ENCODE assay signal across 29 cellular contexts in the genomic region with DNA sequence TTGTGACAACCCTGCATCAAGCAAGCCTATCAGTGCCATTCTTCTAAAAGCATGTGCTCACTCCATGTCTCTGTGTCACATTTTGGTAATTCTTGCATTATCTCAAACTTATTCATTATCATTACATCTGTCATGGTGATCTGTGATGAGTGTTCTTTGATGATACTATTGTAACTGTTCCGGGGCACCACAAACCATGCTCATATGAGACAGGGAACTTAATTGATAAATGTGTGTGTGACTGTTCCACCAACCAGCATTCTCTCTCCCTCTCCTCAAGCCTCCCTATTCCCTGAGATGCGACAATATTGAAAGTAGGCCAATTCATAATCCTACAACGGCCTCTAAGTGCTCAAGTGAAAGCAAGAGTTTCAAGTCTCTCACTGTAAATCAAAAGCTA. TPM values are rescaled to one million over a fixed set of nuclear protein-coding genes. Genes with fewer than 3 reads are reported as not detected.
DNase-seq lines count a peak whose midpoint lies in the region; ATAC-seq, FAIRE-seq and TF ChIP-seq lines count a peak whose summit lies in the region.
"Had no signal": no experiment of that assay in that cellular context is flagged by ENCODE, and none has a peak within 500 bp of the region (broad histone marks: within the 10 kb centered on the region; RNA-seq: fewer than 3 reads in every experiment).

No MANE protein-coding gene starts in this region.

- peaks cover 10% of the 10 kb centered on the region for H3K36me3 Mint-ChIP-seq in WTC11

- no peak overlapping the region for H3K23ac ChIP-seq in H1 (ENCODE audit: insufficient read length)

- H4K8ac ChIP-seq in H1 (ENCODE audit: extremely low read depth, insufficient read depth, low read length): no peak overlapping the region

- H2BK5ac ChIP-seq in H1 (ENCODE audit: low read depth, low read length): no peak overlapping the region

- DNase-seq in activated CD4-positive, CD25-positive, alpha-beta regulatory T cell (lab: John Stamatoyannopoulos, UW): no peak
- DNase-seq in GM19239 (ENCODE audit: insufficient read length, low spot score) (no peak), WTC11 (ENCODE audit: low spot score) (no peak), H1 (ENCODE audit: low read depth in 1 of 2, low spot score in 2 of 2) (no peak), H54 (ENCODE audit: insufficient read length, low spot score) (no peak)
- DNase-seq: 8988T; ACHN; BE2C; CD8-positive, alpha-beta memory T cell; DMS 273 treated with DMSO at 0.1 percent for 48 hours; DMS79; EL; GDM1; H7; KG1; MG63; NCI-H1105 treated with DMSO at 0.1 percent for 48 hours; NCI-H146; NCI-H1930; NCI-H226; NCI-H510A; NCI-H69; SHP77 had no signal

- peaks cover 0 to 20% (median 2%) of the 10 kb centered on the region in 4 experiments; a peak in 4 of 7 replicates for H3K4me1 ChIP-seq in H1 (replicated peaks in 1 of 4; ENCODE audit: control insufficient read depth in 3 of 4, insufficient read depth in 4 of 4, low read length in 3 of 4)
- H3K4me1 ChIP-seq: BE2C had no signal

- H3K27me3 Mint-ChIP-seq in WTC11 (ENCODE audit: low read depth): no peaks in the 10 kb centered on the region
- H3K27me3 Mint-ChIP-seq: CD8-positive, alpha-beta memory T cell had no signal

- peak; percentile 35 to 48 for ATAC-seq in activated CD4-positive, CD25-positive, alpha-beta regulatory T cell treated with anti-CD3 and anti-CD28 coated beads, Interleukin-2, amount 50 U/mL, for 24 hours
- ATAC-seq in WTC11 (no peak), GM18520 (IDR thresholded peaks at IDR 0.05; ENCODE audit: unreplicated experiment) (no peak)
- ATAC-seq: GM12878, Panc1 had no signal

- no peak overlapping the region for H2BK20ac ChIP-seq in H1 (ENCODE audit: low read length)

- H2BK120ac ChIP-seq in H1 (replicated peaks; ENCODE audit: low read depth, low read length): no peak overlapping the region

- no peak for TF ChIP-seq POLR2A in H1 (IDR thresholded peaks at IDR 0.05; ENCODE audit: control extremely low read depth in 1 of 2, low read depth in 2 of 2, low read length in 2 of 2)
- TF ChIP-seq POLR2A in H54 (IDR thresholded peaks at IDR 0.05; ENCODE audit: low read depth, low read length): no peak

- H3K18ac ChIP-seq in H1 (ENCODE audit: extremely low read depth, low read length): no peak overlapping the region

- CTCF ChIA-PET in WTC11 (lab: Charles Lee) (interaction anchor here (1.9 kb wide), 1 partner anchor 69 kb away, joined by 6 read pairs; no protein-coding TSS in a partner anchor), H1 (lab: Charles Lee; ENCODE audit: partially characterized antibody) (interaction anchor here (1.1 to 2.2 kb wide), 3 partner anchors 16 to 60 kb away, joined by 3 to 8 read pairs (median 5); a partner anchor contains a TSS)

- H3K4me2 ChIP-seq in H1 (ENCODE audit: insufficient read depth in 1 of 2, low read depth in 2 of 2, low read length in 2 of 2): no peak overlapping the region

- H3K27ac Mint-ChIP-seq in WTC11: peak overlapping the region; percentile 2; the same call in 1 of the 2 replicates

- peaks cover 0 to 53% of the 10 kb centered on the region in 2 experiments; a peak in 3 of 4 replicates for H3K79me2 ChIP-seq in H1 (ENCODE audit: control insufficient read depth in 1 of 2, insufficient read depth in 2 of 2, low read length in 2 of 2)

- H3K79me1 ChIP-seq in H1 (ENCODE audit: low read depth, low read length): 0 out of 2 replicates have a peak, but pooled peaks cover 4% of the 10 kb centered on the region

- H2BK12ac ChIP-seq in H1 (ENCODE audit: low read depth, low read length): no peak overlapping the region

- H3K9me3 Mint-ChIP-seq in WTC11: peaks cover 5% of the 10 kb centered on the region
- H3K9me3 Mint-ChIP-seq: CD8-positive, alpha-beta memory T cell had no signal

- H2BK15ac ChIP-seq in H1 (ENCODE audit: low read length): no peak overlapping the region

- peaks cover 0 to 1% of the 10 kb centered on the region in 2 experiments for H4K20me1 ChIP-seq in H1 (replicated peaks in 1 of 2; ENCODE audit: control insufficient read depth in 1 of 2, insufficient read depth in 2 of 2, low read length in 2 of 2)

- no peak overlapping the region for H4K5ac ChIP-seq in H1 (ENCODE audit: insufficient read length, low read depth, low read length)

- WGBS in H1 (ENCODE audit: extremely low coverage in 1 of 2, insufficient coverage in 1 of 2, insufficient read length in 1 of 2, insufficient replicate concordance in 2 of 2, low coverage in 1 of 2, low lambda C conversion rate in 2 of 2, missing lambda C conversion rate in 1 of 2), 2 experiments: 90% methylated on average over 3 of the region's 3 CpGs; no CpG with 5 or more reads in 1 of the 2 experiments

- H3K4ac ChIP-seq in H1 (replicated peaks; ENCODE audit: insufficient read length, low read depth, low read length): no peak overlapping the region

- no peak overlapping the region for H2AK5ac ChIP-seq in H1 (ENCODE audit: low read depth, low read length)

- H2AFZ ChIP-seq in H1 (ENCODE audit: low read length): no peak overlapping the region

- no peak overlapping the region for H4K91ac ChIP-seq in H1 (replicated peaks; ENCODE audit: insufficient read length, low read length)

- FAIRE-seq in GM19239 (lab: Jason Lieb, UNC): peak; percentile 71
- FAIRE-seq in H1 (lab: Jason Lieb, UNC): peak; percentile 24
- FAIRE-seq in H54 (lab: Jason Lieb, UNC): no peak
- FAIRE-seq: GM12878 had no signal

- H3K14ac ChIP-seq in H1 (ENCODE audit: insufficient read length): no peak overlapping the region

- H3K36me3 ChIP-seq in H1 (ENCODE audit: control insufficient read depth in 2 of 4, insufficient read depth in 4 of 4, low read length in 3 of 4): peaks cover 0 to 7% (median 0%) of the 10 kb centered on the region in 4 experiments; a peak in 3 of 8 replicates
- H3K36me3 ChIP-seq: BE2C, MG63 had no signal

- H3K23me2 ChIP-seq in H1 (ENCODE audit: low read depth, low read length): no peaks in the 10 kb centered on the region

- TF ChIP-seq RAD21 in H1 (IDR thresholded peaks at IDR 0.05 in 1 of 2, conservative IDR thresholded peaks at IDR 0.05 in 1 of 2; ENCODE audit: low read depth in 2 of 2, low read length in 2 of 2): no peak

- H3K4me3 Mint-ChIP-seq in WTC11: no peak overlapping the region
- H3K4me3 Mint-ChIP-seq: CD14-positive monocyte; CD8-positive, alpha-beta memory T cell had no signal

- H3K4me3 ChIP-seq in H1 (ENCODE audit: extremely low read depth in 1 of 4, insufficient read depth in 2 of 4, low read depth in 3 of 4, low read length in 4 of 4): no peak overlapping the region
- H3K4me3 ChIP-seq: GM12878, MG63 had no signal

- H3K27me3 ChIP-seq in H1 (replicated peaks in 1 of 4; ENCODE audit: control insufficient read depth in 3 of 4, extremely low read depth in 1 of 4, insufficient read depth in 3 of 4, low read length in 3 of 4): no peaks in the 10 kb centered on the region
- H3K27me3 ChIP-seq: BE2C, MG63 had no signal

- H3K9ac ChIP-seq in H1 (replicated peaks in 1 of 4; ENCODE audit: extremely low read depth in 1 of 4, low read depth in 3 of 4, low read length in 3 of 4): no peak overlapping the region

- TF ChIP-seq EP300 in H1 (IDR thresholded peaks at IDR 0.05; ENCODE audit: borderline replicate concordance in 1 of 2, low read depth in 2 of 2, low read length in 2 of 2): no peak

- no peak overlapping the region for H3K27ac ChIP-seq in H1 (ENCODE audit: low read depth, low read length)
- H3K27ac ChIP-seq: RWPE1 had no signal

- TF ChIP-seq CTCF in WTC11 (IDR thresholded peaks at IDR 0.05) (no peak), H1 (IDR thresholded peaks at IDR 0.05; ENCODE audit: control extremely low read depth in 1 of 3, insufficient read depth in 1 of 3, low read depth in 1 of 3, low read length in 3 of 3) (no peak)

- H3K9me3 ChIP-seq in H1 (ENCODE audit: insufficient read depth in 2 of 2, low read depth in 1 of 2, low read length in 1 of 2): no peaks in the 10 kb centered on the region; a peak in 2 of 4 replicates
- H3K9me3 ChIP-seq: BE2C, MG63 had no signal

- POLR2A ChIA-PET in WTC11 (lab: Charles Lee): no interaction called here
- POLR2A ChIA-PET in H1 (lab: Charles Lee; ENCODE audit: partially characterized antibody): interaction anchor here (1.0 kb wide), 1 partner anchor 30 kb away, joined by 3 read pairs; no protein-coding TSS in a partner anchor

- H3K56ac ChIP-seq in H1 (replicated peaks; ENCODE audit: insufficient read length, low read depth, low read length): no peak overlapping the region

- H3K4me1 Mint-ChIP-seq in WTC11: peaks cover 48% of the 10 kb centered on the region
- H3K4me1 Mint-ChIP-seq: CD14-positive monocyte had no signal

TF ChIP-seq in WTC11, 78 proteins besides CTCF, POLR2A, EP300 and RAD21 (continues in another document):
- TF ChIP-seq ZNF317 (CRISPR knock-in tag; IDR thresholded peaks at IDR 0.05; ENCODE audit: borderline replicate concordance, low read depth) (no peak), TEAD1 (CRISPR knock-in tag; IDR thresholded peaks at IDR 0.05) (no peak), NFYB (CRISPR knock-in tag; conservative IDR thresholded peaks at IDR 0.05; ENCODE audit: low read depth) (no peak)

TF ChIP-seq in H1, 55 proteins besides CTCF, POLR2A, EP300 and RAD21 (continues in another document):
- TF ChIP-seq NRF1 (IDR thresholded peaks at IDR 0.05; ENCODE audit: low read depth, low read length) (no peak), BCL11A (IDR thresholded peaks at IDR 0.05; ENCODE audit: low read depth in 2 of 2, low read length in 2 of 2) (no peak), ZNF274 (IDR thresholded peaks at IDR 0.05; ENCODE audit: borderline replicate concordance, extremely low read depth, low read length) (no peak), YY1 (IDR thresholded peaks at IDR 0.05; ENCODE audit: low read depth, low read length) (no peak)

RNA-seq across cellular contexts. Expression of a gene that starts 4.0 kb away (rescaled TPM):
- total RNA-seq in WTC11 (2021): 0.89 to 1.1 TPM (median 0.89 TPM) in 3 replicates
- 0.48 and 0.75 TPM in 2 replicates for total RNA-seq in H1 (2021; fragmentation: NEBNext Ultra II Directional; extraction: Animal tissue kit (Norgen Biotek cat#: 25700))
- 1.1 TPM in 2 replicates for polyA plus RNA-seq in H1 (2011; rRNA removed)
- polyA plus RNA-seq in H1 (2011; cell fraction: cytosol; rRNA removed): 0.63 TPM
- 1.6 TPM for polyA plus RNA-seq in H1 (2011; cell fraction: nucleus; rRNA removed)
- 0.37 to 0.61 TPM (median 0.52 TPM) in 4 replicates for polyA plus RNA-seq in H1 (2012, experiment 1 of 2)
- 0.45 TPM for polyA plus RNA-seq in H1 (2012, experiment 2 of 2)
- polyA plus RNA-seq in H1 (2013, experiment 1 of 2): 0.49 TPM
- 0.29 TPM for polyA plus RNA-seq in H1 (2013, experiment 2 of 2)
- 1.2 TPM in 1 of 2 replicates, not detected in the other for polyA minus RNA-seq in H1 (2011; rRNA and poly(A)+ RNA removed)
- 1.2 TPM for polyA minus RNA-seq in H1 (2011; cell fraction: cytosol; rRNA and poly(A)+ RNA removed)
- polyA minus RNA-seq in H1 (2011; cell fraction: nucleus; rRNA and poly(A)+ RNA removed): 8.5 TPM

RNA-seq across cellular contexts. Expression of a gene that starts 40.1 kb away (rescaled TPM):
- 39.6 to 45.7 TPM (median 40.2 TPM) in 3 replicates for total RNA-seq in WTC11 (2021)
- 44.2 and 44.4 TPM in 2 replicates for total RNA-seq in H1 (2021; fragmentation: NEBNext Ultra II Directional; extraction: Animal tissue kit (Norgen Biotek cat#: 25700))
- 23.2 and 25.5 TPM in 2 replicates for polyA plus RNA-seq in H1 (2011; rRNA removed)
- polyA plus RNA-seq in H1 (2011; cell fraction: cytosol; rRNA removed): 28.3 TPM
- 27.7 TPM for polyA plus RNA-seq in H1 (2011; cell fraction: nucleus; rRNA removed)
- 30.1 to 41.3 TPM (median 33.8 TPM) in 4 replicates for polyA plus RNA-seq in H1 (2012, experiment 1 of 2)
- 2.3 TPM for polyA plus RNA-seq in H1 (2012, experiment 2 of 2)
- polyA plus RNA-seq in H1 (2013, experiment 1 of 2): 26.5 TPM
- polyA plus RNA-seq in H1 (2013, experiment 2 of 2): 25.7 TPM
- polyA minus RNA-seq in H1 (2011; rRNA and poly(A)+ RNA removed): 78.4 and 86.5 TPM in 2 replicates
- polyA minus RNA-seq in H1 (2011; cell fraction: cytosol; rRNA and poly(A)+ RNA removed): 32.3 TPM
- 61.7 TPM for polyA minus RNA-seq in H1 (2011; cell fraction: nucleus; rRNA and poly(A)+ RNA removed)

Comparison
In these comparisons a context has a peak if more than half of its experiments do, and no peak if none do; other contexts are left out.
1. ATAC-seq: peak in activated CD4-positive, CD25-positive, alpha-beta regulatory T cell treated with anti-CD3 and anti-CD28 coated beads, Interleukin-2, amount 50 U/mL, for 24 hours (2 of 2); none in WTC11 (single experiment) and GM18520 (single experiment).